In the genomic region with DNA sequence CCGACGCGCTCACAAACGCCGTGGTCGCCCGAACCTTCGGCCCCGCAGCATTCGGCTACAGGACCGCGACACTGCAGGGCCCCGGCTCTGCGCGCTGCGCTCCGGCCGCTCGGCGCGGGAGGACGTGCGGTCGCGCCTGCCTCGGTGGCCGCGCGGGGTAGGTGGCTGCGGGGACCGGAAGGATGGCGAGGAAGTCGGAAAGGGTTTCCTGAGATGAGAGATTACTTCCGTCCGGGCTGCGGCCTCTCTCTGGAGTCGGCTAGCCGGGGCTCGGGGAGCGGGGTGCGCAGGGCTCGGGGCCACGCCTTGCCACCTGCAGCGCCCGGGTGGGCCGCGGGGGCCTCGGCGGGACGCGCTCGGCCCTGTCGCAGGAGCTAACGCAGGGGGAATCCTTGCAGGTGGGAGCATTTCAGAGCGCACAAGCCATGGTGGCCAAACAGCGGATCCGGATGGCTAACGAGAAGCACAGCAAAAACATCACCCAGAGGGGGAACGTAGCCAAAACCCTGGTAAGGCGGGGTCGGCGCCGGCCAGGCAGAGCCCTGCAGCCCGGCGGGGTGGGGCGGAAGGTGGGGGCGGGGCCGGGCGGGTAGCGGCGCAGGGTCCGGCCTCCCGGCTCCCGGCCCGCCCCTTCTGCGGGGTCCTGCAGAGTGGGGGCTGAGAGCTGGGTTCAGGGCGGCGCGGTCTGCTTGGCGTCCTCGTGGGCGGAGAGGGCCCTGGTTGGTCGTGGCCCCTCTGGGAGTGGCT, we compare ENCODE assay signal across 9 cellular contexts. TPM values are rescaled to one million over a fixed set of nuclear protein-coding genes. Genes with fewer than 3 reads are reported as not detected.
DNase-seq lines count a peak whose midpoint lies in the region; ATAC-seq and TF ChIP-seq lines count a peak whose summit lies in the region.
"Had no signal": no experiment of that assay in that cellular context is flagged by ENCODE, and none has a peak within 500 bp of the region (broad histone marks: within the 10 kb centered on the region; RNA-seq: fewer than 3 reads in every experiment).

A gene (plus strand): TSS at position 224 of the 747 bp plus-strand sequence. CDS start 202 bp downstream, at position 426.

- WGBS in gastroesophageal sphincter (ENCODE audit: low coverage in 1 of 2), 2 donors: 0 to 3% methylated on average over 2 to 7 of the region's 83 CpGs

- H3K4me3 Mint-ChIP-seq in activated CD8-positive, alpha-beta T cell treated with anti-CD3 and anti-CD28 coated beads for 36 hours: peak within 1 kb of the TSS; percentile 56

- peak; percentile 56 for ATAC-seq in activated CD8-positive, alpha-beta T cell treated with anti-CD3 and anti-CD28 coated beads for 36 hours
- ATAC-seq in gastroesophageal sphincter: peak; percentile 60
- ATAC-seq: K562 had no signal

- no peaks in the 10 kb centered on the region for H3K9me3 ChIP-seq in gastroesophageal sphincter

- H3K27me3 ChIP-seq in H7 (ENCODE audit: control insufficient read depth, insufficient read depth, low read length) (peaks cover 16% of the 10 kb centered on the region), gastroesophageal sphincter (no peaks in the 10 kb centered on the region)

- intact Hi-C loops in activated CD8-positive, alpha-beta T cell treated with anti-CD3 and anti-CD28 coated beads for 36 hours (cut with micrococcal nuclease): no loop called here

- no peak for TF ChIP-seq CTCF in activated CD8-positive, alpha-beta T cell treated with anti-CD3 and anti-CD28 coated beads for 36 hours (IDR thresholded peaks at IDR 0.05)
- peak in 1 of 4 experiments; percentile 8 for TF ChIP-seq CTCF in gastroesophageal sphincter (IDR thresholded peaks at IDR 0.05)

- TF ChIP-seq POLR2A in gastroesophageal sphincter (IDR thresholded peaks at IDR 0.05): no peak

- H3K27ac ChIP-seq in gastroesophageal sphincter: peak within 1 kb of the TSS; percentile 21 to 87 (median 78)

- H3K9me3 Mint-ChIP-seq in activated CD8-positive, alpha-beta T cell treated with anti-CD3 and anti-CD28 coated beads for 36 hours: no peaks in the 10 kb centered on the region

- H3K4me3 ChIP-seq in H7 (ENCODE audit: insufficient read depth, low read depth, low read length) (peak within 1 kb of the TSS; percentile 66), gastroesophageal sphincter (peak within 1 kb of the TSS; percentile 73 to 84)
- H3K4me3 ChIP-seq: K562 had no signal

- no peaks in the 10 kb centered on the region for H3K36me3 ChIP-seq in H7 (replicated peaks; ENCODE audit: control insufficient read depth, insufficient read depth, low read length)
- no peaks in the 10 kb centered on the region for H3K36me3 ChIP-seq in gastroesophageal sphincter

- TF ChIP-seq EP300 in gastroesophageal sphincter (IDR thresholded peaks at IDR 0.05): no peak

- H3K27me3 Mint-ChIP-seq in activated CD8-positive, alpha-beta T cell treated with anti-CD3 and anti-CD28 coated beads for 36 hours: peaks cover 16% of the 10 kb centered on the region

- H3K36me3 Mint-ChIP-seq in activated CD8-positive, alpha-beta T cell treated with anti-CD3 and anti-CD28 coated beads for 36 hours (ENCODE audit: low read depth): no peaks in the 10 kb centered on the region

- POLR2A ChIA-PET in activated CD8-positive, alpha-beta T cell treated with anti-CD3 and anti-CD28 coated beads for 36 hours (lab: Charles Lee): interaction anchor here (0.8 kb wide), 1 partner anchor 33 kb away, joined by 3 read pairs; no protein-coding TSS in a partner anchor

- CTCF ChIA-PET in activated CD8-positive, alpha-beta T cell treated with anti-CD3 and anti-CD28 coated beads for 36 hours (lab: Charles Lee): no interaction called here

- DNase-seq in H7 (peak; percentile 97), nucleus accumbens (lab: John Stamatoyannopoulos, UW) (peak in 50 of 56 donors; percentile 16 to 90 (median 61)), NCI-H510A treated with DMSO at 0.1 percent for 48 hours (lab: John Stamatoyannopoulos, UW) (no peak), NCI-H345 (lab: John Stamatoyannopoulos, UW) (no peak), NCI-H2107 treated with DMSO at 0.1 percent for 48 hours (lab: John Stamatoyannopoulos, UW; ENCODE audit: unreplicated experiment) (no peak), NCI-H2196 (lab: John Stamatoyannopoulos, UW; ENCODE audit: unreplicated experiment) (no peak)
- DNase-seq in activated CD8-positive, alpha-beta T cell treated with anti-CD3 and anti-CD28 coated beads for 36 hours: peak; percentile 38

- H3K27ac Mint-ChIP-seq in activated CD8-positive, alpha-beta T cell treated with anti-CD3 and anti-CD28 coated beads for 36 hours: no peak within 1 kb of the TSS

- peaks cover 0 to 25% (median 5%) of the 10 kb centered on the region in 3 donors for H3K4me1 ChIP-seq in gastroesophageal sphincter

- peaks cover 4% of the 10 kb centered on the region for H3K4me1 Mint-ChIP-seq in activated CD8-positive, alpha-beta T cell treated with anti-CD3 and anti-CD28 coated beads for 36 hours (ENCODE audit: low read depth)

RNA-seq across cellular contexts. Expression of the gene that starts here (rescaled TPM):
- 0.17 and 0.74 TPM in 2 replicates for total RNA-seq in H7 (2014; rRNA removed; shearing (Covaris generic))
- 1 to 10 TPM in 1 of 2 experiments, under 1 TPM in 1; 0.63 to 1.1 TPM for total RNA-seq in activated CD8-positive, alpha-beta T cell treated with anti-CD3 and anti-CD28 coated beads for 36 hours
- 10 to 100 TPM in 2 of 4 donors, 1 to 10 TPM in 2; 6.9 to 15.6 (median 11.5) TPM for total RNA-seq in gastroesophageal sphincter
- total RNA-seq: K562 had no signal

Comparison
In these comparisons a context has a peak if more than half of its experiments do, and no peak if none do; other contexts are left out.
1. Peak in DNase-seq and H3K4me3 ChIP-seq in H7; RNA of the gene not detected or under 1 TPM.
2. DNase-seq: peak in activated CD8-positive, alpha-beta T cell treated with anti-CD3 and anti-CD28 coated beads for 36 hours (single experiment) and nucleus accumbens (50 of 56); none in NCI-H510A treated with DMSO at 0.1 percent for 48 hours (single experiment), NCI-H345 (single experiment), NCI-H2107 treated with DMSO at 0.1 percent for 48 hours (single experiment) and NCI-H2196 (single experiment).